13 cellular contexts compared by ENCODE assay signal in genomic region chr19:38047641-38048040, GRCh38.
DNase-seq lines count a peak whose midpoint lies in the region; ATAC-seq lines count a peak whose summit lies in the region.
"Had no signal": no experiment of that assay in that cellular context is flagged by ENCODE, and none has a peak within 500 bp of the region (broad histone marks: within the 10 kb centered on the region; RNA-seq: fewer than 3 reads in every experiment).

No MANE protein-coding gene starts in this region.

- peak overlapping the region; percentile 97 for H3K27ac Mint-ChIP-seq in T-helper 2 cell treated with Interferon-gamma antibody and Interleukin-4, amounts not matched to agents 5 μg/mL and 100 μg/mL, for 36 hours
- peak overlapping the region; percentile 96 for H3K27ac Mint-ChIP-seq in activated naive CD8-positive, alpha-beta T cell treated with anti-CD3 and anti-CD28 coated beads, Interleukin-2, amount 50 U/mL, for 24 hours
- H3K27ac Mint-ChIP-seq: nephron had no signal

- no peak overlapping the region for H4K8ac ChIP-seq in trophoblast cell (ENCODE audit: low read depth, low read length)

- H3K4me3 ChIP-seq in Karpas-422 (ENCODE audit: low read length) (peak overlapping the region; percentile 8; the same call in 1 of the 2 replicates), trophoblast cell (ENCODE audit: low read depth, low read length) (no peak overlapping the region)
- H3K4me3 ChIP-seq: A549, body of pancreas, suprapubic skin had no signal

- H3K14ac ChIP-seq in trophoblast cell (ENCODE audit: low read length), result no peak overlapping the region

- no peak overlapping the region for H4K91ac ChIP-seq in trophoblast cell (ENCODE audit: low read depth, low read length)

- peak overlapping the region; percentile 75 for H3K9ac ChIP-seq in Karpas-422 (ENCODE audit: low read length)
- no peak overlapping the region for H3K9ac ChIP-seq in trophoblast cell (ENCODE audit: low read length)

- peak overlapping the region; percentile 7 for H4K12ac ChIP-seq in trophoblast cell (ENCODE audit: low read depth, low read length)

- peaks cover 29% of the 10 kb centered on the region for H3K4me1 Mint-ChIP-seq in T-helper 2 cell treated with Interferon-gamma antibody and Interleukin-4, amounts not matched to agents 5 μg/mL and 100 μg/mL, for 36 hours (ENCODE audit: low read depth)
- H3K4me1 Mint-ChIP-seq in activated naive CD8-positive, alpha-beta T cell treated with anti-CD3 and anti-CD28 coated beads, Interleukin-2, amount 50 U/mL, for 24 hours, result peaks cover 63% of the 10 kb centered on the region

- no peak overlapping the region for H2AK5ac ChIP-seq in trophoblast cell (ENCODE audit: low read length)

- H3K36me3 ChIP-seq in Karpas-422 (ENCODE audit: insufficient read depth, low read length), result no peaks in the 10 kb centered on the region
- H3K36me3 ChIP-seq in trophoblast cell (ENCODE audit: control insufficient read depth in 1 of 2, insufficient read depth in 2 of 2, low read length in 2 of 2), result no peaks in the 10 kb centered on the region

- H3K27ac ChIP-seq in Karpas-422 (ENCODE audit: low read length) (peak overlapping the region; percentile 100), trophoblast cell (ENCODE audit: low read depth, low read length) (no peak overlapping the region)
- H3K27ac ChIP-seq: A549, body of pancreas, suprapubic skin had no signal

- no peaks in the 10 kb centered on the region for H4K20me1 ChIP-seq in Karpas-422 (ENCODE audit: insufficient read depth, low read depth, low read length)

- no peak overlapping the region for H3K18ac ChIP-seq in trophoblast cell (ENCODE audit: low read length)

- no CpG with 5 or more reads among the region's 15 CpGs for WGBS in trophoblast cell (ENCODE audit: extremely low coverage, insufficient coverage, insufficient read length)

- H2BK5ac ChIP-seq in trophoblast cell (ENCODE audit: low read depth, low read length, poor library complexity), result no peak overlapping the region

- H2BK120ac ChIP-seq in trophoblast cell (ENCODE audit: insufficient read depth, low read length, poor library complexity), result no peak overlapping the region

- no peaks in the 10 kb centered on the region for H3K27me3 Mint-ChIP-seq in T-helper 2 cell treated with Interferon-gamma antibody and Interleukin-4, amounts not matched to agents 5 μg/mL and 100 μg/mL, for 36 hours (ENCODE audit: low read depth)
- H3K27me3 Mint-ChIP-seq in activated naive CD8-positive, alpha-beta T cell treated with anti-CD3 and anti-CD28 coated beads, Interleukin-2, amount 50 U/mL, for 24 hours, result no peaks in the 10 kb centered on the region

- peak overlapping the region; percentile 80 for H3K4me2 ChIP-seq in Karpas-422 (ENCODE audit: low read depth, low read length, poor library complexity, severe bottlenecking)
- H3K4me2 ChIP-seq in trophoblast cell (ENCODE audit: low read length), result no peak overlapping the region
- H3K4me2 ChIP-seq: A549 had no signal

- no peak for DNase-seq in T-helper 2 cell treated with Interferon-gamma antibody and Interleukin-4, amounts not matched to agents 5 μg/mL and 100 μg/mL, for 36 hours (ENCODE audit: low spot score)
- no peak for DNase-seq in T-helper 2 cell
- DNase-seq in Karpas-422, result no peak
- peak; percentile 17 for DNase-seq in activated naive CD8-positive, alpha-beta T cell treated with anti-CD3 and anti-CD28 coated beads, Interleukin-2, amount 50 U/mL, for 24 hours
- DNase-seq in trophoblast cell, result no peak
- DNase-seq in NCI-H1694 treated with DMSO at 0.1 percent for 48 hours (lab: John Stamatoyannopoulos, UW), result no peak
- no peak for DNase-seq in OCI-M2 (lab: John Stamatoyannopoulos, UW; ENCODE audit: unreplicated experiment)
- no peak for DNase-seq in RKO (ENCODE audit: low spot score)
- DNase-seq: NCI-H187 treated with DMSO at 0.1 percent for 48 hours had no signal

- ATAC-seq in activated naive CD8-positive, alpha-beta T cell treated with anti-CD3 and anti-CD28 coated beads, Interleukin-2, amount 50 U/mL, for 24 hours, result no peak
- ATAC-seq: body of pancreas had no signal

- H3K4me3 Mint-ChIP-seq in T-helper 2 cell treated with Interferon-gamma antibody and Interleukin-4, amounts not matched to agents 5 μg/mL and 100 μg/mL, for 36 hours, result peak overlapping the region; percentile 83
- no peak overlapping the region for H3K4me3 Mint-ChIP-seq in activated naive CD8-positive, alpha-beta T cell treated with anti-CD3 and anti-CD28 coated beads, Interleukin-2, amount 50 U/mL, for 24 hours
- H3K4me3 Mint-ChIP-seq: nephron had no signal

- no peaks in the 10 kb centered on the region for H3K9me2 ChIP-seq in Karpas-422 (replicated peaks; ENCODE audit: insufficient read depth, low read length)

- H3K27me3 ChIP-seq in Karpas-422 (ENCODE audit: low read length) (no peaks in the 10 kb centered on the region), trophoblast cell (ENCODE audit: insufficient read depth, low read length) (no peaks in the 10 kb centered on the region)
- H3K27me3 ChIP-seq: body of pancreas, suprapubic skin had no signal

- H3K79me2 ChIP-seq in Karpas-422 (ENCODE audit: low read length) (peaks cover 52% of the 10 kb centered on the region), trophoblast cell (ENCODE audit: control insufficient read depth, insufficient read depth, low read length, poor library complexity) (no peaks in the 10 kb centered on the region)

- H3K4me1 ChIP-seq in Karpas-422 (ENCODE audit: low read length) (peaks cover 87% of the 10 kb centered on the region), trophoblast cell (ENCODE audit: control insufficient read depth in 1 of 2, insufficient read depth in 2 of 2, low read length in 2 of 2) (no peaks in the 10 kb centered on the region)
- H3K4me1 ChIP-seq: A549, body of pancreas, suprapubic skin had no signal

- no peaks in the 10 kb centered on the region for H3K79me1 ChIP-seq in trophoblast cell (ENCODE audit: low read length)

- H3K9me3 Mint-ChIP-seq in T-helper 2 cell treated with Interferon-gamma antibody and Interleukin-4, amounts not matched to agents 5 μg/mL and 100 μg/mL, for 36 hours, result no peaks in the 10 kb centered on the region
- H3K9me3 Mint-ChIP-seq in activated naive CD8-positive, alpha-beta T cell treated with anti-CD3 and anti-CD28 coated beads, Interleukin-2, amount 50 U/mL, for 24 hours, result no peaks in the 10 kb centered on the region
- H3K9me3 Mint-ChIP-seq: nephron had no signal

- H3K4ac ChIP-seq in trophoblast cell (ENCODE audit: low read depth, low read length), result no peak overlapping the region

- H3K36me3 Mint-ChIP-seq in T-helper 2 cell treated with Interferon-gamma antibody and Interleukin-4, amounts not matched to agents 5 μg/mL and 100 μg/mL, for 36 hours (ENCODE audit: low read depth), result no peaks in the 10 kb centered on the region
- H3K36me3 Mint-ChIP-seq in activated naive CD8-positive, alpha-beta T cell treated with anti-CD3 and anti-CD28 coated beads, Interleukin-2, amount 50 U/mL, for 24 hours (ENCODE audit: low read depth), result peaks cover 1% of the 10 kb centered on the region

- H3K9me3 ChIP-seq in Karpas-422 (ENCODE audit: low read length) (no peaks in the 10 kb centered on the region), trophoblast cell (ENCODE audit: insufficient read depth, low read depth, low read length) (no peaks in the 10 kb centered on the region)
- H3K9me3 ChIP-seq: body of pancreas, suprapubic skin had no signal

- H2AFZ ChIP-seq in Karpas-422 (ENCODE audit: low read length) (no peak overlapping the region), trophoblast cell (ENCODE audit: insufficient read depth, low read length, poor library complexity) (no peak overlapping the region)

- H3K23ac ChIP-seq in trophoblast cell (ENCODE audit: low read length), result no peak overlapping the region

- H2BK12ac ChIP-seq in trophoblast cell (ENCODE audit: low read length), result no peak overlapping the region
